ENCODE assay signal across 8 cellular contexts in genomic region chr1:43366179-43366578, GRCh38.
DNase-seq lines count a peak whose midpoint lies in the region; TF ChIP-seq lines count a peak whose summit lies in the region.

No MANE protein-coding gene starts in this region.

- DNase-seq in COLO668 (lab: John Stamatoyannopoulos, UW; ENCODE audit: unreplicated experiment) = peak; percentile 82
- DNase-seq in NCI-H226 = peak; percentile 28
- DNase-seq in ecto neural progenitor cell (ENCODE audit: low spot score) = peak; percentile 58
- no peak for DNase-seq in NCI-H187 (lab: John Stamatoyannopoulos, UW)
- no peak for DNase-seq in activated gamma-delta T cell treated with Interleukin-2 at 50 U/mL for 16 hours
- no peak for DNase-seq in NOMO-1 treated with DMSO at 0.1 percent for 48 hours (lab: John Stamatoyannopoulos, UW; ENCODE audit: unreplicated experiment)
- DNase-seq in GM03348 (ENCODE audit: low spot score) = no peak

- H3K27ac Mint-ChIP-seq in nephron = peak overlapping the region in 1 of 3 experiments; percentile 62

- H3K9me3 Mint-ChIP-seq in nephron = no peaks in the 10 kb centered on the region

- peaks cover 34% of the 10 kb centered on the region for H3K4me1 Mint-ChIP-seq in nephron

- TF ChIP-seq CTCF in nephron (IDR thresholded peaks at IDR 0.05; ENCODE audit: unreplicated experiment in 3 of 3) = no peak

- H3K36me3 Mint-ChIP-seq in nephron (ENCODE audit: low read depth) = peaks cover 44% of the 10 kb centered on the region

- H3K27me3 Mint-ChIP-seq in nephron (ENCODE audit: low read depth) = no peaks in the 10 kb centered on the region

- H3K4me3 Mint-ChIP-seq in nephron = peak overlapping the region; percentile 83 to 85 (median 84)

Comparison
In these comparisons a context has a peak if more than half of its experiments do, and no peak if none do; other contexts are left out.
1. DNase-seq: peak in COLO668 (single experiment), NCI-H226 (single experiment) and ecto neural progenitor cell (single experiment); none in NCI-H187 (0 of 2), activated gamma-delta T cell treated with Interleukin-2 at 50 U/mL for 16 hours (single experiment), NOMO-1 treated with DMSO at 0.1 percent for 48 hours (single experiment) and GM03348 (single experiment).